10 cellular contexts compared by ENCODE assay signal in genomic region chr4:2297606-2298517, GRCh38. TPM values are rescaled to one million over a fixed set of nuclear protein-coding genes. Genes with fewer than 3 reads are reported as not detected.
DNase-seq lines count a peak whose midpoint lies in the region; ATAC-seq, FAIRE-seq and TF ChIP-seq lines count a peak whose summit lies in the region.
"Had no signal": no experiment of that assay in that cellular context is flagged by ENCODE, and none has a peak within 500 bp of the region (broad histone marks: within the 10 kb centered on the region; RNA-seq: fewer than 3 reads in every experiment).

No MANE protein-coding gene starts in this region.

- intact Hi-C loops in activated CD8-positive, alpha-beta T cell treated with anti-CD3 and anti-CD28 coated beads for 36 hours (cut with micrococcal nuclease), result no loop called here

- H3K4me3 Mint-ChIP-seq in activated CD8-positive, alpha-beta T cell treated with anti-CD3 and anti-CD28 coated beads for 36 hours, result peak overlapping the region; percentile 50

- POLR2A ChIA-PET in activated CD8-positive, alpha-beta T cell treated with anti-CD3 and anti-CD28 coated beads for 36 hours (lab: Charles Lee), result interaction anchor here (0.6 to 2.2 kb wide), 3 partner anchors 14 to 171 kb away, joined by 3 to 6 read pairs (median 4); partner anchors contain the start of gene RNF4

- H3K4me1 Mint-ChIP-seq in activated CD8-positive, alpha-beta T cell treated with anti-CD3 and anti-CD28 coated beads for 36 hours (ENCODE audit: low read depth), result peaks cover 36% of the 10 kb centered on the region

- CTCF ChIA-PET in activated CD8-positive, alpha-beta T cell treated with anti-CD3 and anti-CD28 coated beads for 36 hours (lab: Charles Lee), result interaction anchor here (1.1 kb wide), 1 partner anchor 78 kb away, joined by 3 read pairs; no protein-coding TSS in a partner anchor

- H3K9me3 Mint-ChIP-seq in activated CD8-positive, alpha-beta T cell treated with anti-CD3 and anti-CD28 coated beads for 36 hours, result peaks cover 4% of the 10 kb centered on the region

- peak; percentile 13 for DNase-seq in GM12892 (ENCODE audit: insufficient read length)
- peak; percentile 66 for DNase-seq in activated CD8-positive, alpha-beta T cell treated with anti-CD3 and anti-CD28 coated beads for 36 hours
- DNase-seq in germinal center (ENCODE audit: low spot score), result peak; percentile 69
- DNase-seq in stimulated activated CD8-positive, alpha-beta memory T cell treated with anti-CD3 and anti-CD28 coated beads, Interleukin-4, amount 100 ng/mL, for 48 hours, result peak; percentile 27
- no peak for DNase-seq in NCI-H2171 (lab: John Stamatoyannopoulos, UW)
- no peak for DNase-seq in GF-D8 (lab: John Stamatoyannopoulos, UW)
- DNase-seq: NCI-H2171 treated with DMSO at 0.1 percent for 48 hours had no signal

- ATAC-seq in activated CD8-positive, alpha-beta T cell treated with anti-CD3 and anti-CD28 coated beads for 36 hours, result peak; percentile 79
- no peak for ATAC-seq in GM18867 (IDR thresholded peaks at IDR 0.05; ENCODE audit: unreplicated experiment)

- no peak for TF ChIP-seq POLR2A in GM12892 (IDR thresholded peaks at IDR 0.05; ENCODE audit: low read depth, low read length)

- peak; percentile 40 for FAIRE-seq in GM12892 (lab: Jason Lieb, UNC)
- FAIRE-seq: islet of Langerhans, TTC549 had no signal

- no peaks in the 10 kb centered on the region for H3K36me3 Mint-ChIP-seq in activated CD8-positive, alpha-beta T cell treated with anti-CD3 and anti-CD28 coated beads for 36 hours (ENCODE audit: low read depth)

- no peaks in the 10 kb centered on the region for H3K27me3 Mint-ChIP-seq in activated CD8-positive, alpha-beta T cell treated with anti-CD3 and anti-CD28 coated beads for 36 hours

- peak overlapping the region; percentile 73 for H3K27ac Mint-ChIP-seq in activated CD8-positive, alpha-beta T cell treated with anti-CD3 and anti-CD28 coated beads for 36 hours

- TF ChIP-seq CTCF in activated CD8-positive, alpha-beta T cell treated with anti-CD3 and anti-CD28 coated beads for 36 hours (IDR thresholded peaks at IDR 0.05), result no peak

RNA-seq across cellular contexts. Expression of gene MXD4, which starts 36.0 kb away (rescaled TPM):
- 5.0 TPM for polyA plus RNA-seq in GM12892 (2012; ENCODE audit: missing spikeins)
- 1 to 10 TPM; 1.5 to 2.3 TPM for total RNA-seq in activated CD8-positive, alpha-beta T cell treated with anti-CD3 and anti-CD28 coated beads for 36 hours

RNA-seq across cellular contexts. Expression of gene HAUS3, which starts 55.9 kb away (rescaled TPM):
- polyA plus RNA-seq in GM12892 (2012; ENCODE audit: missing spikeins), result 14.5 TPM
- total RNA-seq in activated CD8-positive, alpha-beta T cell treated with anti-CD3 and anti-CD28 coated beads for 36 hours, result 10 to 100 TPM; 18.4 to 19.5 TPM

RNA-seq across cellular contexts. Expression of gene POLN, which starts 55.9 kb away (rescaled TPM):
- polyA plus RNA-seq in GM12892 (2012; ENCODE audit: missing spikeins), result 1.5 TPM
- total RNA-seq in activated CD8-positive, alpha-beta T cell treated with anti-CD3 and anti-CD28 coated beads for 36 hours, result 1 to 10 TPM; 2.1 to 2.9 TPM

Comparison
In these comparisons a context has a peak if more than half of its experiments do, and no peak if none do; other contexts are left out.
1. DNase-seq: peak in GM12892 (single experiment), activated CD8-positive, alpha-beta T cell treated with anti-CD3 and anti-CD28 coated beads for 36 hours (single experiment), germinal center (single experiment) and stimulated activated CD8-positive, alpha-beta memory T cell treated with anti-CD3 and anti-CD28 coated beads, Interleukin-4, amount 100 ng/mL, for 48 hours (single experiment); none in NCI-H2171 (single experiment) and GF-D8 (single experiment).